22 cellular contexts compared by ENCODE assay signal in the genomic region with DNA sequence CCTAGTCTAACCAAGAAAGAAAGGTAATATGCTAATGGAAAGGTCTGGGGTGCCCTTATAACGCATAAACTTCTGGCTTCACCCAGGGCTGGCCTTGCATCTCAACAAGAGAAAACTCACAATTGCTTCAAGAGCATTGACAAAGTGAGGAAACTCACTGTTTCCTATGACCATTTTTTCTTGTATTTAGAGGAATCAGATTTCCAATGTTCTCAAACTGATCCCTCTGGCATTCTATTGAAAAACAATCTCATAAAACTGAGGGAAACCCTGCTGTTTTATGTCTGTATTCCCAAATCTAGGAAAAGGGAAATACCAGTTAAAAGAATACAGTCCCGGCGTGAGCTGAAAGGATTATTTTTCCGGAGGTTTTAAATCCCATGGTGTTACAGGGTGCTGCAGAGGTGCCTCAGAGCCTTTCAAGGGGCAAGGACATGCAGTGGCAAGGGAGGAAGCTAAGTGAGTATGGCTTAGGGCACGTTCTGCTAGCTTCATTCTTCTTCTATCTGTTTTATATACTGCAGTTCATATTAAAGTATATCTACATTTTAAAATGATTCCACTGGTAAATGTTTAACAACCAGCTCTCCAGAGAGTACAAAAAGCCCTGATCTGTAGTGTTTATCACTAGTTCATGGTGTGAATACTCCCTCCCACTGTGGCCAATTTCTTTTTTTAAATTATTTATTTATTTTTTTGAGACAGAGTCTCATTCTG.
A peak's percentile ranks its signal among the peaks of the same experiment; 100 is the strongest.
DNase-seq lines count a peak whose midpoint lies in the region; TF ChIP-seq lines count a peak whose summit lies in the region.
"Had no signal": no experiment of that assay in that cellular context is flagged by ENCODE, and none has a peak within 500 bp of the region (broad histone marks: within the 10 kb centered on the region; RNA-seq: fewer than 3 reads in every experiment).

No MANE protein-coding gene starts in this region.

- WGBS in mesenchymal stem cell, result 90% methylated on average over 4 of the region's 5 CpGs
- WGBS in spleen, 5 donors, result 60 to 79% (median 69%) methylated on average over 5 of the region's 5 CpGs

- H3K9ac ChIP-seq in mesenchymal stem cell (ENCODE audit: low read length), result no peak overlapping the region

- no peak overlapping the region for H3K4ac ChIP-seq in mesenchymal stem cell (ENCODE audit: low read depth in 1 of 2, low read length in 2 of 2)

- no peak overlapping the region for H2BK5ac ChIP-seq in mesenchymal stem cell (ENCODE audit: low read depth, low read length, poor library complexity, severe bottlenecking)

- H3K27me3 ChIP-seq in mesenchymal stem cell (ENCODE audit: control insufficient read depth in 1 of 2, insufficient read depth in 1 of 2, low read length in 2 of 2) (no peaks in the 10 kb centered on the region), spleen (replicated peaks in 1 of 7) (peaks cover 0 to 30% (median 0%) of the 10 kb centered on the region in 7 donors), ascending aorta (no peaks in the 10 kb centered on the region)
- H3K27me3 ChIP-seq: adrenal gland, breast epithelium, tibial artery had no signal

- H3K18ac ChIP-seq in mesenchymal stem cell (ENCODE audit: low read depth in 1 of 2, low read length in 2 of 2), result no peak overlapping the region

- H4K91ac ChIP-seq in mesenchymal stem cell (ENCODE audit: low read length), result no peak overlapping the region

- H3K27ac ChIP-seq in VCaP (peak overlapping the region; percentile 62; the same call in 1 of the 2 replicates), mesenchymal stem cell (ENCODE audit: low read length, poor library complexity, severe bottlenecking) (peak overlapping the region; percentile 24), spleen (peak overlapping the region; percentile 45 to 79 (median 67)), ascending aorta (no peak overlapping the region)
- H3K27ac ChIP-seq: 22Rv1, adrenal gland, breast epithelium, coronary artery, tibial artery had no signal

- no peak overlapping the region for H3K23ac ChIP-seq in mesenchymal stem cell (ENCODE audit: low read length in 2 of 2)

- H3K9me3 ChIP-seq in mesenchymal stem cell (ENCODE audit: control insufficient read depth, low read length) (no peaks in the 10 kb centered on the region), spleen (no peaks in the 10 kb centered on the region), ascending aorta (no peaks in the 10 kb centered on the region)
- H3K9me3 ChIP-seq: adrenal gland, breast epithelium, heart left ventricle, tibial artery had no signal

- TF ChIP-seq POLR2A in spleen (IDR thresholded peaks at IDR 0.05), result no peak

- intact Hi-C loops in spleen (cut with DNase I; ENCODE audit: low total_unique reads), result loop anchor here (2.0 kb wide), 1 partner anchor 215 kb away; no protein-coding TSS in a partner anchor
- intact Hi-C loops in ascending aorta (cut with DNase I), result loop anchor here (5.0 kb wide), 1 partner anchor 79 kb away; the partner anchor contains the start of gene MET

- DNase-seq in NCI-H82 (lab: John Stamatoyannopoulos, UW) (peak; percentile 21), NCI-H82 treated with DMSO at 0.1 percent for 48 hours (lab: John Stamatoyannopoulos, UW; ENCODE audit: unreplicated experiment) (no peak), mesenchymal stem cell (no peak), spleen (no peak), ascending aorta (ENCODE audit: low spot score in 2 of 2) (no peak), NCI-H187 (lab: John Stamatoyannopoulos, UW) (no peak), OCI-M1 (lab: John Stamatoyannopoulos, UW) (no peak)
- DNase-seq: activated CD4-positive, alpha-beta memory T cell treated with anti-CD3 and anti-CD28 coated beads, Interleukin-2, amount 10 ng/mL, durations not matched to agents 7 days and 5 days; activated gamma-delta T cell; activated T-cell treated with anti-CD3 and anti-CD28 coated beads for 4 hours; adrenal gland; DND-41; heart left ventricle; NCI-H146; NCI-H510A treated with DMSO at 0.1 percent for 48 hours; nucleus accumbens; RPMI8226; tibial artery had no signal

- no peak overlapping the region for H2BK12ac ChIP-seq in mesenchymal stem cell (ENCODE audit: low read length in 2 of 2)

- H2AFZ ChIP-seq in mesenchymal stem cell (ENCODE audit: low read depth, low read length), result no peak overlapping the region

- H3K79me1 ChIP-seq in mesenchymal stem cell (replicated peaks; ENCODE audit: low read length, poor library complexity, severe bottlenecking), result no peaks in the 10 kb centered on the region

- H2AK5ac ChIP-seq in mesenchymal stem cell (ENCODE audit: low read length, severe bottlenecking), result no peak overlapping the region

- TF ChIP-seq CTCF in VCaP (conservative IDR thresholded peaks at IDR 0.05) (no peak), spleen (IDR thresholded peaks at IDR 0.05 in 8 of 11, conservative IDR thresholded peaks at IDR 0.05 in 3 of 11) (no peak), ascending aorta (IDR thresholded peaks at IDR 0.05) (no peak)

- H4K8ac ChIP-seq in mesenchymal stem cell (ENCODE audit: low read length), result no peak overlapping the region

- no peak overlapping the region for H2BK120ac ChIP-seq in mesenchymal stem cell (ENCODE audit: low read depth, low read length)

- H3K14ac ChIP-seq in mesenchymal stem cell (ENCODE audit: low read length in 2 of 2), result no peak overlapping the region

- H3K4me1 ChIP-seq in mesenchymal stem cell (ENCODE audit: control insufficient read depth, insufficient read depth, low read depth, low read length) (peaks cover 11% of the 10 kb centered on the region), spleen (peaks cover 8 to 37% (median 22%) of the 10 kb centered on the region in 6 donors), ascending aorta (no peaks in the 10 kb centered on the region)

- H3K4me2 ChIP-seq in mesenchymal stem cell (ENCODE audit: low read length, poor library complexity, severe bottlenecking), result no peak overlapping the region

- no peak overlapping the region for H2BK15ac ChIP-seq in mesenchymal stem cell (ENCODE audit: low read depth, poor library complexity, severe bottlenecking)

- no peak overlapping the region for H3K4me3 ChIP-seq in mesenchymal stem cell (ENCODE audit: insufficient read depth in 1 of 2, low read depth in 1 of 2, low read length in 2 of 2)
- no peak overlapping the region for H3K4me3 ChIP-seq in spleen
- no peak overlapping the region for H3K4me3 ChIP-seq in ascending aorta
- H3K4me3 ChIP-seq: adrenal gland, breast epithelium, coronary artery, tibial artery had no signal

- H3K36me3 ChIP-seq in mesenchymal stem cell (ENCODE audit: control insufficient read depth in 1 of 2, insufficient read depth in 2 of 2, low read depth in 1 of 2, low read length in 2 of 2), result no peaks in the 10 kb centered on the region
- no peaks in the 10 kb centered on the region for H3K36me3 ChIP-seq in spleen
- no peaks in the 10 kb centered on the region for H3K36me3 ChIP-seq in ascending aorta
- H3K36me3 ChIP-seq: adrenal gland, breast epithelium, heart left ventricle, tibial artery had no signal

Comparison
In these comparisons a context has a peak if more than half of its experiments do, and no peak if none do; other contexts are left out.
1. H3K27ac ChIP-seq: peak in VCaP (single experiment), mesenchymal stem cell (single experiment) and spleen (8 of 8); none in ascending aorta (0 of 2).